8 cellular contexts compared by ENCODE assay signal in the genomic region with DNA sequence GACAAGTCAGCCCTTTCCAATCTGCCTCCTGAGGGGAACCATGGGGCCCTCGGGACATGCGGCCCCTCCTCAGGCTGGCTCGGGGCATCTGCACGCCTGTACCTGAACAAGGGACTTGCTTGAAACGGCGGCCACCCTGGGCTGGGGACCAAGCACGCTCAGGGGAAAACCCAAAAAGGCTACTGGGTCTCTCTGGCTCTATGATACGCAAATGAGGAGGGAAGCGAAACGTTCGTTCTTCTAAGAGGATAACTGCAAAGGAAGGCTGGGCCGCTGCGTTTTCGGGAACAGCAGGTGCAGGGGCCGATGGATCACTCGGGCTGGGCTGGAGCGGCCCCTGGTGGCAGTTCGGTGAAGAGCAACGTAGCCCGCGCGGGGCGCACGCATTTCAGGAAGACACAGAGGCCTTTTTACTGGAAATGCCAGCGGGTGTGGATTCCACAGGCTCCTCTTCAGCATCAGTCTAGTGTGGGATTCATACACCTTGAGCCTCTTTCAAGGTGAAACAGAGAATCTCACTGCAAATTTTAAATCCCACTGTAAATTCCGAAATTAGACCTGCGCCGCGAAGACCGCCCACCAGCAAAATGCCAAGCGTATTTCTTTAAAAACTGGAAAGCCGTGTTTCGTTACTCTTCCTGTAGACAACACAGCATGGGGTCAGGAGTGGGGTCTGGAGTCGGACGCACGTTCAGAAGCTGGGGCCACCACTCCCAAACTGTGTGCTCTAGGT. TPM values are rescaled to one million over a fixed set of nuclear protein-coding genes. Genes with fewer than 3 reads are reported as not detected.
A peak's percentile ranks its signal among the peaks of the same experiment; 100 is the strongest.
DNase-seq lines count a peak whose midpoint lies in the region; ATAC-seq, FAIRE-seq and TF ChIP-seq lines count a peak whose summit lies in the region.
"Not testable (repeated sequence)": the region's sequence is repeated elsewhere in the genome, so short reads cannot be mapped to it uniquely, and the experiment has no call there.

No MANE protein-coding gene starts in this region.

- peaks cover 23% of the 10 kb centered on the region for H3K4me1 Mint-ChIP-seq in activated T-cell treated with anti-CD3 and anti-CD28 coated beads, Interleukin-2, amount 50 U/mL, for 24 hours (ENCODE audit: low read depth)

- not testable (repeated sequence) for FAIRE-seq in RCC 7860 (lab: Jason Lieb, UNC)

- ATAC-seq in GM21619 (IDR thresholded peaks at IDR 0.05; ENCODE audit: unreplicated experiment) = peak; percentile 92

- DNase-seq in DMS 273 treated with DMSO at 0.1 percent for 48 hours (lab: John Stamatoyannopoulos, UW) = peak; percentile 14
- DNase-seq in KBM-7 = peak; percentile 88
- DNase-seq in RCC 7860 (ENCODE audit: low spot score) = peak; percentile 21
- DNase-seq in activated T-cell treated with anti-CD3 and anti-CD28 coated beads, Interleukin-2, amount 50 U/mL, for 24 hours = peak; percentile 95
- DNase-seq in erythroblast (lab: John Stamatoyannopoulos, UW) = peak; percentile 68 to 85
- peak; percentile 66 for DNase-seq in myocyte (ENCODE audit: low read depth)
- DNase-seq in stimulated activated CD8-positive, alpha-beta memory T cell treated with anti-CD3 and anti-CD28 coated beads, Interleukin-7, amount 100 ng/mL, for 24 hours (ENCODE audit: low read depth) = peak; percentile 68

- H3K27ac Mint-ChIP-seq in activated T-cell treated with anti-CD3 and anti-CD28 coated beads, Interleukin-2, amount 50 U/mL, for 24 hours = peak overlapping the region; percentile 89

- not testable (repeated sequence) for H3K36me3 Mint-ChIP-seq in activated T-cell treated with anti-CD3 and anti-CD28 coated beads, Interleukin-2, amount 50 U/mL, for 24 hours (ENCODE audit: low read depth)

- in situ Hi-C loops in KBM-7 (cut with MboI; ENCODE audit: low pct_unique_long_range_greater_than_20kb, low sequenced_read_pairs) = not testable (repeated sequence)

- not testable (repeated sequence) for TF ChIP-seq POLR2A in erythroblast (IDR thresholded peaks at IDR 0.05; ENCODE audit: low read length)

- H3K9me3 Mint-ChIP-seq in activated T-cell treated with anti-CD3 and anti-CD28 coated beads, Interleukin-2, amount 50 U/mL, for 24 hours = not testable (repeated sequence)

- H3K27me3 Mint-ChIP-seq in activated T-cell treated with anti-CD3 and anti-CD28 coated beads, Interleukin-2, amount 50 U/mL, for 24 hours = peaks cover 14% of the 10 kb centered on the region

- H3K4me3 Mint-ChIP-seq in activated T-cell treated with anti-CD3 and anti-CD28 coated beads, Interleukin-2, amount 50 U/mL, for 24 hours = peak overlapping the region; percentile 24

RNA-seq across cellular contexts. Expression of a gene that starts 27.0 kb away (rescaled TPM):
- not detected in 2 replicates for total RNA-seq in myocyte
- not detected for polyA plus RNA-seq in myocyte (2012)

RNA-seq across cellular contexts. Expression of a gene that starts 40.1 kb away (rescaled TPM):
- 47.1 and 48.6 TPM in 2 replicates for total RNA-seq in myocyte
- 469 TPM for polyA plus RNA-seq in myocyte (2012)

RNA-seq across cellular contexts. Expression of a gene that starts 41.9 kb away (rescaled TPM):
- 16.5 and 19.7 TPM in 2 replicates for total RNA-seq in myocyte
- 14.2 TPM for polyA plus RNA-seq in myocyte (2012)

Comparison
In these comparisons a context has a peak if more than half of its experiments do, and no peak if none do; other contexts are left out.
1. Peak in every context shown above with its lines: DNase-seq and ATAC-seq.
2. DNase-seq: peak in every context shown above with its lines; median percentile 95 in activated T-cell treated with anti-CD3 and anti-CD28 coated beads, Interleukin-2, amount 50 U/mL, for 24 hours; 88 in KBM-7; 76 in erythroblast; 68 in stimulated activated CD8-positive, alpha-beta memory T cell treated with anti-CD3 and anti-CD28 coated beads, Interleukin-7, amount 100 ng/mL, for 24 hours; 66 in myocyte; 21 in RCC 7860; 14 in DMS 273 treated with DMSO at 0.1 percent for 48 hours.